ENCODE assay signal across 8 cellular contexts in the genomic region with DNA sequence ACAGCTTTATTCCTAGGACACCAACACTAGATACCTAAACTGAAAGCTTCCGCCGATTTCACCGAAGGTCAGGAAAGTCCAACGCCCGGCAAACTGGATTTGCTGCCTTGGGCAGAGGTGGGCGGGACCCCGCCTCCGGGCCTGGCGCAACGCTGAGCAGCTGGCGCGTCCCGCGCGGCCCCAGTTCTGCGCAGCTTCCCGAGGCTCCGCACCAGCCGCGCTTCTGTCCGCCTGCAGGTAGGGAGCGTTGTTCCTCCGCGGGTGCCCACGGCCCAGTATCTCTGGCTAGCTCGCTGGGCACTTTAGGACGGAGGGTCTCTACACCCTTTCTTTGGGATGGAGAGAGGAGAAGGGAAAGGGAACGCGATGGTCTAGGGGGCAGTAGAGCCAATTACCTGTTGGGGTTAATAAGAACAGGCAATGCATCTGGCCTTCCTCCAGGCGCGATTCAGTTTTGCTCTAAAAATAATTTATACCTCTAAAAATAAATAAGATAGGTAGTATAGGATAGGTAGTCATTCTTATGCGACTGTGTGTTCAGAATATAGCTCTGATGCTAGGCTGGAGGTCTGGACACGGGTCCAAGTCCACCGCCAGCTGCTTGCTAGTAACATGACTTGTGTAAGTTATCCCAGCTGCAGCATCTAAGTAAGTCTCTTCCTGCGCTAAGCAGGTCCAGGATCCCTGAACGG.
DNase-seq lines count a peak whose midpoint lies in the region; ATAC-seq lines count a peak whose summit lies in the region.

A gene (plus strand): TSS at position 183 of the 692 bp plus-strand sequence. CDS start 5,572 bp downstream, outside the sequence.

- DNase-seq in Ammon's horn (ENCODE audit: low spot score): peak; percentile 83
- DNase-seq in NCI-H748 treated with DMSO at 0.1 percent for 48 hours (lab: John Stamatoyannopoulos, UW): peak; percentile 33
- peak; percentile 90 for DNase-seq in activated CD8-positive, alpha-beta memory T cell treated with anti-CD3 and anti-CD28 coated beads for 24 hours
- peak; percentile 63 to 74 (median 73) for DNase-seq in effector memory CD8-positive, alpha-beta T cell
- DNase-seq in memory B cell (ENCODE audit: low spot score in 2 of 2): peak; percentile 49 to 74
- DNase-seq in stimulated activated CD8-positive, alpha-beta memory T cell treated with anti-CD3 and anti-CD28 coated beads, Interleukin-12 subunit alpha, Interleukin-12 subunit beta, amount 100 ng/mL, for 1 hour (ENCODE audit: low read depth): peak; percentile 52

- peak within 1 kb of the TSS; percentile 96 to 99 for H3K27ac Mint-ChIP-seq in effector memory CD8-positive, alpha-beta T cell
- H3K27ac Mint-ChIP-seq in memory B cell: peak within 1 kb of the TSS; percentile 97

- no peaks in the 10 kb centered on the region for H3K9me3 Mint-ChIP-seq in effector memory CD8-positive, alpha-beta T cell
- H3K9me3 Mint-ChIP-seq in memory B cell: no peaks in the 10 kb centered on the region

- H3K4me1 Mint-ChIP-seq in effector memory CD8-positive, alpha-beta T cell (ENCODE audit: low read depth in 2 of 2): peaks cover 36 to 39% of the 10 kb centered on the region in 2 donors
- peaks cover 38% of the 10 kb centered on the region for H3K4me1 Mint-ChIP-seq in memory B cell

- no peaks in the 10 kb centered on the region for H3K27me3 Mint-ChIP-seq in effector memory CD8-positive, alpha-beta T cell
- H3K27me3 Mint-ChIP-seq in memory B cell: no peaks in the 10 kb centered on the region

- peak within 1 kb of the TSS; percentile 91 to 94 for H3K4me3 Mint-ChIP-seq in effector memory CD8-positive, alpha-beta T cell
- H3K4me3 Mint-ChIP-seq in memory B cell: peak within 1 kb of the TSS; percentile 93

- peaks cover 4% of the 10 kb centered on the region for H3K36me3 Mint-ChIP-seq in effector memory CD8-positive, alpha-beta T cell (ENCODE audit: insufficient read depth)
- no peaks in the 10 kb centered on the region for H3K36me3 Mint-ChIP-seq in memory B cell

- ATAC-seq in GM19023 (IDR thresholded peaks at IDR 0.05; ENCODE audit: unreplicated experiment) (peak; percentile 78), HG03432 (IDR thresholded peaks at IDR 0.05; ENCODE audit: unreplicated experiment) (peak; percentile 72), memory B cell (ENCODE audit: low read depth) (peak; percentile 85)
- ATAC-seq in effector memory CD8-positive, alpha-beta T cell (replicated peaks): peak; percentile 94

Comparison
In these comparisons a context has a peak if more than half of its experiments do, and no peak if none do; other contexts are left out.
1. Peak in every context shown above with its lines: DNase-seq and ATAC-seq.
2. DNase-seq: peak in every context shown above with its lines; median percentile 90 in activated CD8-positive, alpha-beta memory T cell treated with anti-CD3 and anti-CD28 coated beads for 24 hours; 83 in Ammon's horn; 73 in effector memory CD8-positive, alpha-beta T cell; 62 in memory B cell; 52 in stimulated activated CD8-positive, alpha-beta memory T cell treated with anti-CD3 and anti-CD28 coated beads, Interleukin-12 subunit alpha, Interleukin-12 subunit beta, amount 100 ng/mL, for 1 hour; 33 in NCI-H748 treated with DMSO at 0.1 percent for 48 hours.